In the genomic region with DNA sequence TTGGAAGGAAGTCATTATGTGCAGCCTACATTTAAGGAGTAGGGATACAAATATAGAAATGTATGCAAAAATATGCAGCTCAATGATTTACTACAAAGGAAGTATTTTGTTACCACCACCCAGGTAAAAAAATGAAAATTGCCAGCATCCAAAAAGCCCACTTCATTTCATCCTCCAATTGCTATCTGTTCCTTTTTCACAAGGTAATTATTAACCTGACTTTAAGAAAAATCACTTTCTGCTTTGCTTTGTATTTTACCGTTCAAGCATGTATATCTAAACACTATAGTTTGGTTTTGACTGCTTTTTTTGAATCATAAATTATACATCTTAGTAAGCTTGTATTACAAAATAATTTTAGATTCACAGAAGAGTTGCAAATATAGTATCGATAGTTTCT, we compare ENCODE assay signal across 25 cellular contexts.
DNase-seq lines count a peak whose midpoint lies in the region; ATAC-seq, FAIRE-seq and TF ChIP-seq lines count a peak whose summit lies in the region.
"Had no signal": no experiment of that assay in that cellular context is flagged by ENCODE, and none has a peak within 500 bp of the region (broad histone marks: within the 10 kb centered on the region; RNA-seq: fewer than 3 reads in every experiment).

No MANE protein-coding gene starts in this region.

- H3K36me3 ChIP-seq in SK-N-SH (replicated peaks in 1 of 2; ENCODE audit: control insufficient read depth in 1 of 2, insufficient read depth in 2 of 2, low read length in 1 of 2) = no peaks in the 10 kb centered on the region
- no peaks in the 10 kb centered on the region for H3K36me3 ChIP-seq in GM12878 (ENCODE audit: control insufficient read depth in 2 of 2, insufficient read depth in 2 of 2, low read length in 1 of 2)
- H3K36me3 ChIP-seq: BE2C, BLaER1 had no signal

- 0 out of 2 replicates have a peak overlapping the region, but pooled peaks have one; percentile 6 for H2AFZ ChIP-seq in SK-N-SH (ENCODE audit: low read depth)
- H2AFZ ChIP-seq in GM12878 (ENCODE audit: control insufficient read depth, low read depth, low read length) = no peak overlapping the region

- TF ChIP-seq EP300 in SK-N-SH (IDR thresholded peaks at IDR 0.05; ENCODE audit: borderline replicate concordance in 1 of 2, low read depth in 1 of 2, low read length in 1 of 2) (no peak), GM12878 (IDR thresholded peaks at IDR 0.05; ENCODE audit: borderline replicate concordance in 1 of 2, control insufficient read depth in 1 of 2, low read depth in 2 of 2, low read length in 2 of 2) (no peak)

- no peak for TF ChIP-seq RAD21 in SK-N-SH (IDR thresholded peaks at IDR 0.05; ENCODE audit: low read length)
- no peak for TF ChIP-seq RAD21 in GM12878 (IDR thresholded peaks at IDR 0.05; ENCODE audit: insufficient read depth, low read depth, low read length)

- H3K4me1 ChIP-seq in SK-N-SH (ENCODE audit: control insufficient read depth in 1 of 2, insufficient read depth in 2 of 2, low read depth in 1 of 2, low read length in 1 of 2) (no peaks in the 10 kb centered on the region), GM12878 (ENCODE audit: control insufficient read depth, insufficient read depth, low read length) (no peaks in the 10 kb centered on the region)
- H3K4me1 ChIP-seq: BE2C, BLaER1 had no signal

- H3K27me3 ChIP-seq in SK-N-SH (ENCODE audit: insufficient read depth) = no peaks in the 10 kb centered on the region
- no peaks in the 10 kb centered on the region for H3K27me3 ChIP-seq in GM12878 (replicated peaks in 1 of 2; ENCODE audit: control insufficient read depth in 2 of 2, insufficient read depth in 2 of 2, low read length in 1 of 2)
- H3K27me3 ChIP-seq: BE2C, BLaER1 had no signal

- no peak overlapping the region for H3K4me3 ChIP-seq in SK-N-SH (ENCODE audit: low read depth in 2 of 2, low read length in 1 of 2)
- H3K4me3 ChIP-seq in GM12878 = no peak overlapping the region
- H3K4me3 ChIP-seq: BLaER1 had no signal

- H3K27me3 Mint-ChIP-seq in activated CD8-positive, alpha-beta T cell treated with anti-CD3 and anti-CD28 coated beads, Interleukin-2, amount 10 ng/mL, durations not matched to agents 7 days and 5 days (ENCODE audit: low read depth) = no peaks in the 10 kb centered on the region
- H3K27me3 Mint-ChIP-seq: CD4-positive, alpha-beta memory T cell; CD4-positive, CD25-positive, alpha-beta regulatory T cell; CD8-positive, alpha-beta memory T cell had no signal

- H3K4me2 ChIP-seq in SK-N-SH = no peak overlapping the region
- no peak overlapping the region for H3K4me2 ChIP-seq in GM12878 (ENCODE audit: control insufficient read depth, insufficient read depth)
- H3K4me2 ChIP-seq: BLaER1 had no signal

- H3K79me2 ChIP-seq in SK-N-SH (ENCODE audit: insufficient read depth) = no peaks in the 10 kb centered on the region
- no peaks in the 10 kb centered on the region for H3K79me2 ChIP-seq in GM12878 (ENCODE audit: control insufficient read depth, insufficient read depth, low read length)

- intact Hi-C loops in GM12878 (cut with micrococcal nuclease; ENCODE audit: unreplicated experiment) = no loop called here

- H3K27ac ChIP-seq in SK-N-SH (ENCODE audit: low read depth in 2 of 2, low read length in 1 of 2) (no peak overlapping the region), GM12878 (ENCODE audit: control insufficient read depth, insufficient read depth) (no peak overlapping the region)
- H3K27ac ChIP-seq: 22Rv1, BLaER1 had no signal

- DNase-seq in SK-N-SH (no peak), GM12878 (ENCODE audit: low read depth, low spot score) (no peak), NCI-H1092 treated with DMSO at 0.1 percent for 48 hours (lab: John Stamatoyannopoulos, UW) (no peak)
- no peak for DNase-seq in activated CD8-positive, alpha-beta T cell treated with anti-CD3 and anti-CD28 coated beads, Interleukin-2, amount 10 ng/mL, durations not matched to agents 7 days and 5 days
- DNase-seq: ACHN; BE2C; C1 segment of cervical spinal cord; CD4-positive, alpha-beta memory T cell; CD4-positive, CD25-positive, alpha-beta regulatory T cell; CD8-positive, alpha-beta memory T cell; COR-L47; DMS 273 treated with DMSO at 0.1 percent for 48 hours; DMS153; DMS79; DND-41; EL; GDM1 had no signal

- RAD21 ChIA-PET in GM12878 (lab: Charles Lee; ENCODE audit: unreplicated experiment) = no interaction called here

- SMC1A ChIA-PET in GM12878 (lab: Charles Lee; ENCODE audit: uncharacterized antibody, unreplicated experiment) = interaction anchor here (0.8 to 1.5 kb wide), 2 partner anchors 9 to 21 kb away, joined by 3 to 6 read pairs; no protein-coding TSS in a partner anchor

- WGBS in SK-N-SH (ENCODE audit: low lambda C conversion rate) = 49% methylated on average over 2 of the region's 2 CpGs
- 55% methylated on average over 2 of the region's 2 CpGs for WGBS in GM12878 (ENCODE audit: insufficient coverage, insufficient replicate concordance, low lambda C conversion rate, missing lambda C conversion rate)

- H3K4me3 Mint-ChIP-seq in activated CD8-positive, alpha-beta T cell treated with anti-CD3 and anti-CD28 coated beads, Interleukin-2, amount 10 ng/mL, durations not matched to agents 7 days and 5 days = no peak overlapping the region
- H3K4me3 Mint-ChIP-seq: CD14-positive monocyte; CD4-positive, alpha-beta memory T cell; CD4-positive, CD25-positive, alpha-beta regulatory T cell; CD8-positive, alpha-beta memory T cell had no signal

- POLR2A ChIA-PET in SK-N-SH (lab: Yijun Ruan, JAX) (no interaction called here), GM12878 (lab: Charles Lee) (no interaction called here)
- POLR2A ChIA-PET in activated CD8-positive, alpha-beta T cell treated with anti-CD3 and anti-CD28 coated beads, Interleukin-2, amount 10 ng/mL, durations not matched to agents 7 days and 5 days (lab: Charles Lee) = no interaction called here

- H3K4me1 Mint-ChIP-seq in activated CD8-positive, alpha-beta T cell treated with anti-CD3 and anti-CD28 coated beads, Interleukin-2, amount 10 ng/mL, durations not matched to agents 7 days and 5 days (ENCODE audit: low read depth) = no peaks in the 10 kb centered on the region
- H3K4me1 Mint-ChIP-seq: CD14-positive monocyte; CD8-positive, alpha-beta memory T cell had no signal

- ATAC-seq in SK-N-SH treated with all-trans-retinoic acid at 6 μM for 48 hours = no peak
- ATAC-seq in GM18861 (IDR thresholded peaks at IDR 0.05; ENCODE audit: unreplicated experiment) = peak; percentile 51
- no peak for ATAC-seq in GM12878
- ATAC-seq in HG03139 (IDR thresholded peaks at IDR 0.05; ENCODE audit: unreplicated experiment) = no peak
- ATAC-seq in activated CD8-positive, alpha-beta T cell treated with anti-CD3 and anti-CD28 coated beads, Interleukin-2, amount 10 ng/mL, durations not matched to agents 7 days and 5 days = no peak

- no peaks in the 10 kb centered on the region for H4K20me1 ChIP-seq in SK-N-SH (ENCODE audit: insufficient read depth)
- H4K20me1 ChIP-seq in GM12878 (ENCODE audit: control insufficient read depth, insufficient read depth) = no peaks in the 10 kb centered on the region
- H4K20me1 ChIP-seq: BLaER1 had no signal

- no peaks in the 10 kb centered on the region for H3F3A ChIP-seq in SK-N-SH (replicated peaks; ENCODE audit: insufficient read depth)

- H3K9me3 ChIP-seq in SK-N-SH (0 out of 2 replicates have a peak, but pooled peaks cover 3% of the 10 kb centered on the region), GM12878 (replicated peaks; ENCODE audit: control insufficient read depth, insufficient read depth, low read length) (no peaks in the 10 kb centered on the region)
- H3K9me3 ChIP-seq: BE2C, BLaER1 had no signal

- CTCF ChIA-PET in SK-N-SH (lab: Yijun Ruan, JAX) = no interaction called here
- CTCF ChIA-PET in GM12878 (lab: Yijun Ruan, JAX) = interaction anchor here (1.5 kb wide), 1 partner anchor 13 kb away, joined by 4 read pairs; no protein-coding TSS in a partner anchor
- CTCF ChIA-PET in activated CD8-positive, alpha-beta T cell treated with anti-CD3 and anti-CD28 coated beads, Interleukin-2, amount 10 ng/mL, durations not matched to agents 7 days and 5 days (lab: Charles Lee) = no interaction called here

- no peak for FAIRE-seq in GM12878 (lab: Jason Lieb, UNC)
- FAIRE-seq: A204.1, GM12891 had no signal

- H3K36me3 Mint-ChIP-seq in activated CD8-positive, alpha-beta T cell treated with anti-CD3 and anti-CD28 coated beads, Interleukin-2, amount 10 ng/mL, durations not matched to agents 7 days and 5 days (ENCODE audit: low read depth) = no peaks in the 10 kb centered on the region
- H3K36me3 Mint-ChIP-seq: CD14-positive monocyte; CD4-positive, alpha-beta memory T cell; CD4-positive, CD25-positive, alpha-beta regulatory T cell; CD8-positive, alpha-beta memory T cell had no signal

- TF ChIP-seq POLR2A in GM12878 (IDR thresholded peaks at IDR 0.05; ENCODE audit: low read depth, low read length) = no peak

- no TSS peak for BruUV-seq in GM12878 (replicated peaks; lab: Mats Ljungman, UMichigan)

- H3K9me2 ChIP-seq in SK-N-SH = no peaks in the 10 kb centered on the region

- TF ChIP-seq CTCF in SK-N-SH (IDR thresholded peaks at IDR 0.05) (no peak), GM12878 (IDR thresholded peaks at IDR 0.05 in 2 of 3, conservative IDR thresholded peaks at IDR 0.05 in 1 of 3; ENCODE audit: control insufficient read depth in 2 of 3, extremely low read depth in 1 of 3, insufficient read depth in 1 of 3, low read depth in 3 of 3, low read length in 3 of 3) (no peak)

- H3K9ac ChIP-seq in SK-N-SH (no peak overlapping the region), GM12878 (ENCODE audit: control insufficient read depth, insufficient read depth, low read length) (no peak overlapping the region)
- H3K9ac ChIP-seq: BLaER1 had no signal

- in situ Hi-C loops in GM12878 (cut with MboI) = no loop called here

- no peak overlapping the region for H3K27ac Mint-ChIP-seq in activated CD8-positive, alpha-beta T cell treated with anti-CD3 and anti-CD28 coated beads, Interleukin-2, amount 10 ng/mL, durations not matched to agents 7 days and 5 days
- H3K27ac Mint-ChIP-seq: CD14-positive monocyte; CD4-positive, alpha-beta memory T cell; CD4-positive, CD25-positive, alpha-beta regulatory T cell; CD8-positive, alpha-beta memory T cell had no signal

- no peaks in the 10 kb centered on the region for H3K9me3 Mint-ChIP-seq in activated CD8-positive, alpha-beta T cell treated with anti-CD3 and anti-CD28 coated beads, Interleukin-2, amount 10 ng/mL, durations not matched to agents 7 days and 5 days (ENCODE audit: insufficient read depth)

TF ChIP-seq in SK-N-SH, 30 proteins besides CTCF, POLR2A, EP300 and RAD21 (continues in another document):
- TF ChIP-seq ELF1 (IDR thresholded peaks at IDR 0.05) (no peak), SMC3 (IDR thresholded peaks at IDR 0.05; ENCODE audit: low read depth, low read length) (no peak)

TF ChIP-seq in SK-N-SH treated with all-trans-retinoic acid at 6 μM for 48 hours, 23 proteins besides CTCF, POLR2A, EP300 and RAD21 (continues in another document):
- TF ChIP-seq ZNF70 (CRISPR knock-in tag; IDR thresholded peaks at IDR 0.05) = no peak
- no peak for TF ChIP-seq OSR1 (CRISPR knock-in tag; IDR thresholded peaks at IDR 0.05)
- TF ChIP-seq ISL1 (CRISPR knock-in tag; IDR thresholded peaks at IDR 0.05) = no peak
- TF ChIP-seq RARB (CRISPR knock-in tag; IDR thresholded peaks at IDR 0.05) = no peak

TF ChIP-seq in GM12878, 131 proteins besides CTCF, POLR2A, EP300 and RAD21:
- peak; percentile 73; the same call in 1 of the 2 replicates for TF ChIP-seq ZNF24 (IDR thresholded peaks at IDR 0.05)
- TF ChIP-seq RELA (IDR thresholded peaks at IDR 0.05; ENCODE audit: borderline replicate concordance, partially characterized antibody) = no peak
